In the genomic region with DNA sequence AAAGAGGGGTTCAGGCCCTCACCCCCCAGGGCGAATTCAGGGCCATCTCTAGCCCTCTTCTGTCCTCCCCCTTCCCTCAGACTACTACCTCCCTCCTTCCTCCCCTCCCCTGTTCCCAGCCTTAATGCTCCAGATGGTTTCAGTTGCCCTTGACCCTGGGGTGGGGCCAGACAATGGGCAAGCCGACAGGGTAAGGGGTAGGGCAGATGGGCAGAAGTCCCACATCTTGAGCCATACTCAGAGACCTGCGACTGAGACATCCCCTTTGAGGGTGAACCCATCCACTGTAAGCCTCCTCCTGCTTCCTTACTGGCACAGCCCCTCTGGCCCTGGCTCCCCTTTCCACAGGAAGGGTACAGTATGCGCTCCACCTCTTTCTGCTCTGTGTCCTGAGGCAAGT, we compare ENCODE assay signal across 1 cellular context.
TF ChIP-seq lines count a peak whose summit lies in the region.

No MANE protein-coding gene starts in this region.

TF ChIP-seq in A549, 52 proteins besides CTCF, POLR2A, EP300 and RAD21:
- TF ChIP-seq ZC3H11A (IDR thresholded peaks at IDR 0.05) (no peak), RFX5 (IDR thresholded peaks at IDR 0.05) (no peak), HOXA7 (CRISPR knock-in tag; IDR thresholded peaks at IDR 0.05) (no peak), CBX2 (IDR thresholded peaks at IDR 0.05; ENCODE audit: borderline replicate concordance, low read depth) (no peak), HOXB13 (CRISPR knock-in tag; IDR thresholded peaks at IDR 0.05; ENCODE audit: low read depth) (no peak), RNF2 (IDR thresholded peaks at IDR 0.05; ENCODE audit: borderline replicate concordance, low read depth) (no peak), NFE2L2 (conservative IDR thresholded peaks at IDR 0.05; ENCODE audit: low read length) (no peak), KDM5A (IDR thresholded peaks at IDR 0.05) (no peak), JUNB (IDR thresholded peaks at IDR 0.05) (no peak), TFCP2L1 (CRISPR knock-in tag; IDR thresholded peaks at IDR 0.05) (no peak), MYC (IDR thresholded peaks at IDR 0.05; ENCODE audit: borderline replicate concordance, low read length) (no peak), CHD4 (IDR thresholded peaks at IDR 0.05; ENCODE audit: borderline replicate concordance) (no peak)
- TF ChIP-seq, protein P1, sequence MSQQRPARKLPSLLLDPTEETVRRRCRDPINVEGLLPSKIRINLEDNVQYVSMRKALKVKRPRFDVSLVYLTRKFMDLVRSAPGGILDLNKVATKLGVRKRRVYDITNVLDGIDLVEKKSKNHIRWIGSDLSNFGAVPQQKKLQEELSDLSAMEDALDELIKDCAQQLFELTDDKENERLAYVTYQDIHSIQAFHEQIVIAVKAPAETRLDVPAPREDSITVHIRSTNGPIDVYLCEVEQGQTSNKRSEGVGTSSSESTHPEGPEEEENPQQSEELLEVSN (IDR thresholded peaks at IDR 0.05; ENCODE audit: borderline replicate concordance, low read depth), result no peak
- TF ChIP-seq, protein P2, sequence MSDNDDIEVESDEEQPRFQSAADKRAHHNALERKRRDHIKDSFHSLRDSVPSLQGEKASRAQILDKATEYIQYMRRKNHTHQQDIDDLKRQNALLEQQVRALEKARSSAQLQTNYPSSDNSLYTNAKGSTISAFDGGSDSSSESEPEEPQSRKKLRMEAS (IDR thresholded peaks at IDR 0.05), result no peak
